Comparison of ENCODE assay signal across 8 cellular contexts in genomic region chr15:91022832-91023129, GRCh38. TPM values are rescaled to one million over a fixed set of nuclear protein-coding genes. Genes with fewer than 3 reads are reported as not detected.
A peak's percentile ranks its signal among the peaks of the same experiment; 100 is the strongest.
DNase-seq lines count a peak whose midpoint lies in the region; ATAC-seq, FAIRE-seq and TF ChIP-seq lines count a peak whose summit lies in the region.

No MANE protein-coding gene starts in this region.

- H3K23ac ChIP-seq in mesenchymal stem cell (ENCODE audit: low read length in 2 of 2) = no peak overlapping the region

- peaks cover 3% of the 10 kb centered on the region for H3K36me3 Mint-ChIP-seq in stimulated activated naive CD8-positive, alpha-beta T cell treated with anti-CD3 and anti-CD28 coated beads, Interleukin-15, Interleukin-2, amounts not matched to agents 100 ng/mL and 50 ng/mL, for 24 hours (ENCODE audit: low read depth)
- H3K36me3 Mint-ChIP-seq in astrocyte (ENCODE audit: low read depth, unreplicated experiment) = peaks cover 4% of the 10 kb centered on the region

- peaks cover 47% of the 10 kb centered on the region for H3K4me1 Mint-ChIP-seq in stimulated activated naive CD8-positive, alpha-beta T cell treated with anti-CD3 and anti-CD28 coated beads, Interleukin-15, Interleukin-2, amounts not matched to agents 100 ng/mL and 50 ng/mL, for 24 hours (ENCODE audit: low read depth)
- peaks cover 14% of the 10 kb centered on the region for H3K4me1 Mint-ChIP-seq in astrocyte (ENCODE audit: low read depth, unreplicated experiment)

- H3K4me1 ChIP-seq in astrocyte (ENCODE audit: insufficient read depth, low read length) (peaks cover 7% of the 10 kb centered on the region), mesenchymal stem cell (ENCODE audit: control insufficient read depth, insufficient read depth, low read depth, low read length) (peaks cover 3% of the 10 kb centered on the region)

- H3K9ac ChIP-seq in astrocyte (ENCODE audit: low read length) = peak overlapping the region; percentile 89
- H3K9ac ChIP-seq in mesenchymal stem cell (ENCODE audit: low read length) = peak overlapping the region; percentile 96

- no peak overlapping the region for H2BK120ac ChIP-seq in mesenchymal stem cell (ENCODE audit: low read depth, low read length)

- TF ChIP-seq CTCF in astrocyte (IDR thresholded peaks at IDR 0.05; ENCODE audit: insufficient read depth, low read depth, low read length) = no peak

- H3K36me3 ChIP-seq in astrocyte (ENCODE audit: insufficient read depth, low read length) (no peaks in the 10 kb centered on the region), mesenchymal stem cell (ENCODE audit: control insufficient read depth in 1 of 2, insufficient read depth in 2 of 2, low read depth in 1 of 2, low read length in 2 of 2) (peaks cover 0 to under 1% of the 10 kb centered on the region in 2 experiments)

- no peak overlapping the region for H4K91ac ChIP-seq in mesenchymal stem cell (ENCODE audit: low read length)

- H3K9me3 ChIP-seq in astrocyte (ENCODE audit: insufficient read depth, low read depth, low read length) = no peaks in the 10 kb centered on the region
- H3K9me3 ChIP-seq in mesenchymal stem cell (ENCODE audit: control insufficient read depth, low read length) = no peaks in the 10 kb centered on the region

- H2AFZ ChIP-seq in astrocyte (ENCODE audit: low read depth, low read length) (peak overlapping the region; percentile 94), mesenchymal stem cell (ENCODE audit: low read depth, low read length) (peak overlapping the region; percentile 99)

- H3K27me3 ChIP-seq in astrocyte (ENCODE audit: insufficient read depth, low read length) (no peaks in the 10 kb centered on the region), mesenchymal stem cell (ENCODE audit: control insufficient read depth in 1 of 2, insufficient read depth in 1 of 2, low read length in 2 of 2) (no peaks in the 10 kb centered on the region)

- H3K27ac Mint-ChIP-seq in stimulated activated naive CD8-positive, alpha-beta T cell treated with anti-CD3 and anti-CD28 coated beads, Interleukin-15, Interleukin-2, amounts not matched to agents 100 ng/mL and 50 ng/mL, for 24 hours = peak overlapping the region; percentile 76
- H3K27ac Mint-ChIP-seq in astrocyte (ENCODE audit: unreplicated experiment) = no peak overlapping the region

- no peaks in the 10 kb centered on the region for H3K27me3 Mint-ChIP-seq in stimulated activated naive CD8-positive, alpha-beta T cell treated with anti-CD3 and anti-CD28 coated beads, Interleukin-15, Interleukin-2, amounts not matched to agents 100 ng/mL and 50 ng/mL, for 24 hours
- H3K27me3 Mint-ChIP-seq in astrocyte (ENCODE audit: low read depth, unreplicated experiment) = no peaks in the 10 kb centered on the region

- ATAC-seq in stimulated activated naive CD8-positive, alpha-beta T cell treated with anti-CD3 and anti-CD28 coated beads, Interleukin-15, Interleukin-2, amounts not matched to agents 100 U/mL and 50 U/mL, for 24 hours = no peak
- ATAC-seq in HG02588 (IDR thresholded peaks at IDR 0.05; ENCODE audit: unreplicated experiment) = no peak

- H2AK5ac ChIP-seq in mesenchymal stem cell (ENCODE audit: low read length, severe bottlenecking) = no peak overlapping the region

- no peak for DNase-seq in stimulated activated naive CD8-positive, alpha-beta T cell treated with anti-CD3 and anti-CD28 coated beads, Interleukin-15, Interleukin-2, amounts not matched to agents 100 U/mL and 50 U/mL, for 24 hours
- DNase-seq in astrocyte (ENCODE audit: low read depth) (no peak), mesenchymal stem cell (no peak), DMS153 treated with DMSO at 0.1 percent for 48 hours (lab: John Stamatoyannopoulos, UW; ENCODE audit: unreplicated experiment) (no peak)
- DNase-seq in stimulated activated CD4-positive, alpha-beta T cell treated with anti-CD3 and anti-CD28 coated beads, Interleukin-12 subunit alpha, Interleukin-12 subunit beta, amount 100 ng/mL, for 4 hours = no peak
- no peak for DNase-seq in activated effector memory CD4-positive, alpha-beta T cell treated with anti-CD3 and anti-CD28 coated beads, Interleukin-2, amount 50 U/mL, for 16 hours

- H3K14ac ChIP-seq in mesenchymal stem cell (ENCODE audit: low read length in 2 of 2) = no peak overlapping the region

- peak overlapping the region; percentile 70 for H3K27ac ChIP-seq in astrocyte (ENCODE audit: low read depth, low read length)
- peak overlapping the region; percentile 61 for H3K27ac ChIP-seq in mesenchymal stem cell (ENCODE audit: low read length, poor library complexity, severe bottlenecking)

- peak overlapping the region; percentile 85 for H4K8ac ChIP-seq in mesenchymal stem cell (ENCODE audit: low read length)

- H3K4me2 ChIP-seq in astrocyte (ENCODE audit: low read length) (peak overlapping the region; percentile 94), mesenchymal stem cell (ENCODE audit: low read length, poor library complexity, severe bottlenecking) (peak overlapping the region; percentile 60)

- H3K4me3 ChIP-seq in astrocyte (ENCODE audit: insufficient read depth, low read depth, low read length) = peak overlapping the region; percentile 97
- H3K4me3 ChIP-seq in mesenchymal stem cell (ENCODE audit: insufficient read depth in 1 of 2, low read depth in 1 of 2, low read length in 2 of 2) = peak overlapping the region; percentile 83 to 98

- no peak overlapping the region for H3K18ac ChIP-seq in mesenchymal stem cell (ENCODE audit: low read depth in 1 of 2, low read length in 2 of 2)

- peaks cover 42% of the 10 kb centered on the region for H3K79me2 ChIP-seq in astrocyte (ENCODE audit: insufficient read depth, low read length)

- H3K4ac ChIP-seq in mesenchymal stem cell (ENCODE audit: low read depth in 1 of 2, low read length in 2 of 2) = peak overlapping the region in 1 of 2 experiments; percentile 84

- H3K4me3 Mint-ChIP-seq in stimulated activated naive CD8-positive, alpha-beta T cell treated with anti-CD3 and anti-CD28 coated beads, Interleukin-15, Interleukin-2, amounts not matched to agents 100 ng/mL and 50 ng/mL, for 24 hours = peak overlapping the region; percentile 94
- peak overlapping the region; percentile 96 for H3K4me3 Mint-ChIP-seq in astrocyte (ENCODE audit: unreplicated experiment)

- no peak for FAIRE-seq in astrocyte (lab: Jason Lieb, UNC)

- WGBS in mesenchymal stem cell = 73% methylated on average over 1 of the region's 1 CpG

- peaks cover 7% of the 10 kb centered on the region for H4K20me1 ChIP-seq in astrocyte (ENCODE audit: insufficient read depth, low read length)

- peaks cover 13% of the 10 kb centered on the region for H3K79me1 ChIP-seq in mesenchymal stem cell (replicated peaks; ENCODE audit: low read length, poor library complexity, severe bottlenecking)

- peak overlapping the region; percentile 19 for H2BK15ac ChIP-seq in mesenchymal stem cell (ENCODE audit: low read depth, poor library complexity, severe bottlenecking)

- H2BK5ac ChIP-seq in mesenchymal stem cell (ENCODE audit: low read depth, low read length, poor library complexity, severe bottlenecking) = no peak overlapping the region

- H2BK12ac ChIP-seq in mesenchymal stem cell (ENCODE audit: low read length in 2 of 2) = no peak overlapping the region

- no peaks in the 10 kb centered on the region for H3K9me3 Mint-ChIP-seq in stimulated activated naive CD8-positive, alpha-beta T cell treated with anti-CD3 and anti-CD28 coated beads, Interleukin-15, Interleukin-2, amounts not matched to agents 100 ng/mL and 50 ng/mL, for 24 hours
- no peaks in the 10 kb centered on the region for H3K9me3 Mint-ChIP-seq in astrocyte (ENCODE audit: unreplicated experiment)

RNA-seq across cellular contexts. Expression of gene VPS33B, which starts 0.4 kb away (rescaled TPM):
- 9.7 and 12.0 TPM in 2 replicates for total RNA-seq in astrocyte
- 11.1 TPM for polyA plus RNA-seq in mesenchymal stem cell (2013, experiment 1 of 2)
- 10.4 TPM for polyA plus RNA-seq in mesenchymal stem cell (2013, experiment 2 of 2)

RNA-seq across cellular contexts. Expression of gene PRC1, which starts 28.4 kb away (rescaled TPM):
- 8.1 and 11.8 TPM in 2 replicates for total RNA-seq in astrocyte
- 24.0 TPM for polyA plus RNA-seq in mesenchymal stem cell (2013, experiment 1 of 2)
- 24.6 TPM for polyA plus RNA-seq in mesenchymal stem cell (2013, experiment 2 of 2)
